ENCODE assay signal across 26 cellular contexts in genomic region chr3:127369356-127369935, GRCh38.
"Had no signal": no experiment of that assay in that cellular context is flagged by ENCODE, and none has a peak within 500 bp of the region (broad histone marks: within the 10 kb centered on the region; RNA-seq: fewer than 3 reads in every experiment).

No MANE protein-coding gene starts in this region.

- ATAC-seq: activated CD4-positive, alpha-beta T cell treated with anti-CD3 and anti-CD28 coated beads for 36 hours; activated T-cell treated with anti-CD3 and anti-CD28 coated beads, Interleukin-2, amount 50 U/mL, for 72 hours had no signal

- H3K36me3 ChIP-seq: Peyer's patch, SJCRH30 had no signal

- H3K4me1 Mint-ChIP-seq: activated CD4-positive, alpha-beta memory T cell treated with anti-CD3 and anti-CD28 coated beads, Interleukin-2, amount 10 ng/mL, durations not matched to agents 7 days and 5 days; activated CD4-positive, alpha-beta T cell treated with anti-CD3 and anti-CD28 coated beads for 36 hours; activated naive CD4-positive, alpha-beta T cell treated with anti-CD3 and anti-CD28 coated beads, Interleukin-2, amount 50 U/mL, for 24 hours had no signal

- H3K36me3 Mint-ChIP-seq: activated naive CD4-positive, alpha-beta T cell treated with anti-CD3 and anti-CD28 coated beads, Interleukin-2, amount 50 U/mL, for 24 hours had no signal

- H3K9me2 ChIP-seq: SK-N-SH had no signal

- H3K4me2 ChIP-seq: SK-N-SH had no signal

- H3K4me3 ChIP-seq: Peyer's patch, SJCRH30 had no signal

- H3K27ac ChIP-seq: Peyer's patch, RWPE1, SJCRH30, VCaP had no signal

- DNase-seq: activated CD4-positive, alpha-beta memory T cell treated with anti-CD3 and anti-CD28 coated beads, Interleukin-2, amount 10 ng/mL, durations not matched to agents 7 days and 5 days; activated CD4-positive, alpha-beta T cell treated with anti-CD3 and anti-CD28 coated beads for 36 hours; activated CD4-positive, alpha-beta T cell treated with anti-CD3 and anti-CD28 coated beads, Interleukin-2, amount 50 U/mL, for 1 hour; activated CD8-positive, alpha-beta memory T cell treated with anti-CD3 and anti-CD28 coated beads, Interleukin-2, amount 50 U/mL, for 4 hours; activated gamma-delta T cell treated with Interleukin-2 at 50 U/mL for 16 hours; activated T-cell treated with anti-CD3 and anti-CD28 coated beads, Interleukin-2, amount 50 U/mL, for 72 hours; aorta; central memory CD4-positive, alpha-beta T cell; KG1; NCI-H1092; NCI-H1417; NCI-H1930; NCI-H2171; NCI-H2227 treated with DMSO at 0.1 percent for 48 hours; NCI-H446 treated with DMSO at 0.1 percent for 48 hours; NCI-H524 treated with DMSO at 0.1 percent for 48 hours; NCI-H748 treated with DMSO at 0.1 percent for 48 hours; Right ventricle myocardium superior; SJCRH30; SK-N-SH; T-helper 1 cell had no signal

- H3K27me3 ChIP-seq: Peyer's patch had no signal

- H3K9me3 ChIP-seq: Peyer's patch, SJCRH30, SK-N-SH had no signal

- H3K9ac ChIP-seq: SK-N-SH had no signal

- H3K4me3 Mint-ChIP-seq: activated CD4-positive, alpha-beta memory T cell treated with anti-CD3 and anti-CD28 coated beads, Interleukin-2, amount 10 ng/mL, durations not matched to agents 7 days and 5 days; activated CD4-positive, alpha-beta T cell treated with anti-CD3 and anti-CD28 coated beads for 36 hours; activated naive CD4-positive, alpha-beta T cell treated with anti-CD3 and anti-CD28 coated beads, Interleukin-2, amount 50 U/mL, for 24 hours; activated T-cell treated with anti-CD3 and anti-CD28 coated beads, Interleukin-2, amount 50 U/mL, for 72 hours had no signal

- H3K27ac Mint-ChIP-seq: activated CD4-positive, alpha-beta memory T cell treated with anti-CD3 and anti-CD28 coated beads, Interleukin-2, amount 10 ng/mL, durations not matched to agents 7 days and 5 days; activated CD4-positive, alpha-beta T cell treated with anti-CD3 and anti-CD28 coated beads for 36 hours; activated naive CD4-positive, alpha-beta T cell treated with anti-CD3 and anti-CD28 coated beads, Interleukin-2, amount 50 U/mL, for 24 hours; activated T-cell treated with anti-CD3 and anti-CD28 coated beads, Interleukin-2, amount 50 U/mL, for 72 hours; activated T-helper 2 cell treated with anti-CD3 and anti-CD28 coated beads, Interferon-gamma antibody, Interleukin-2, Interleukin-4, amounts not matched to agents 10 μg/mL and 5 μg/mL and 100 μg/mL, durations not matched to agents 14 hours and 24 hours and 36 hours had no signal

- H3K4me1 ChIP-seq: Peyer's patch, SJCRH30 had no signal

- H3K9me3 Mint-ChIP-seq: activated CD4-positive, alpha-beta memory T cell treated with anti-CD3 and anti-CD28 coated beads, Interleukin-2, amount 10 ng/mL, durations not matched to agents 7 days and 5 days; activated naive CD4-positive, alpha-beta T cell treated with anti-CD3 and anti-CD28 coated beads, Interleukin-2, amount 50 U/mL, for 24 hours; activated T-cell treated with anti-CD3 and anti-CD28 coated beads, Interleukin-2, amount 50 U/mL, for 72 hours; activated T-helper 2 cell treated with anti-CD3 and anti-CD28 coated beads, Interferon-gamma antibody, Interleukin-2, Interleukin-4, amounts not matched to agents 10 μg/mL and 5 μg/mL and 100 μg/mL, durations not matched to agents 14 hours and 24 hours and 36 hours had no signal
